19 cellular contexts compared by ENCODE assay signal in the genomic region with DNA sequence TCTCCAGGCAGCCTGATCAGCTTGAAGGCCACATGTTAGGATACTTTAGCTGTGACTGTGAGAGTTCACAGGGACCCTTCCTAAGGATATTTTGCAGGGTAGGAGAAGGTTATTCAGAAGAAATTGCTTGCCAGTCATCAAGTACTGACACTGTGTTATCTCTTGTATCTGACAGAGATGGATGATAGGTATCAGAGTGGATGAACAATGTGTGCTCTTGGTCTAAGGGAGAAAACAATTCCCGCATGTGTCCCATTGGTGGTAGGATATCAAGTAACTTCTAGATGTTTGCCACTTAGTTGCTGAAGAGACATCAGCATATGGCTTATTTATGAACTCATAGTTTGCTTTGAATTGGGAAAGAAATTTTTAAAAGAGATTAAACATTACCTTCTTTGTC.
"Had no signal": no experiment of that assay in that cellular context is flagged by ENCODE, and none has a peak within 500 bp of the region (broad histone marks: within the 10 kb centered on the region; RNA-seq: fewer than 3 reads in every experiment).

No MANE protein-coding gene starts in this region.

- ATAC-seq: esophagus mucosa; lower lobe of right lung; naive thymus-derived CD8-positive, alpha-beta T cell; right lobe of liver; stimulated activated naive B cell treated with anti-CD40 and anti-IgM and Interleukin-4, amounts not matched to agents 10 μg/mL and 1 μg/mL and 100 μg/mL, for 72 hours; T-cell; upper lobe of right lung; WTC11 had no signal

- H3K9me3 ChIP-seq: lower lobe of right lung, prostate gland, right lobe of liver, suprapubic skin, upper lobe of right lung had no signal

- H3K36me3 ChIP-seq: brain microvascular endothelial cell, prostate gland, right lobe of liver had no signal

- H3K4me3 ChIP-seq: lower lobe of right lung, prostate gland, right lobe of liver, suprapubic skin, upper lobe of right lung had no signal

- FAIRE-seq: endometrium had no signal

- DNase-seq: activated CD4-positive, alpha-beta T cell treated with anti-CD3 and anti-CD28 coated beads, Interleukin-2, amount 10 ng/mL, durations not matched to agents 7 days and 5 days; activated CD8-positive, alpha-beta memory T cell treated with anti-CD3 and anti-CD28 coated beads for 24 hours; activated naive CD4-positive, alpha-beta T cell treated with anti-CD3 and anti-CD28 coated beads for 36 hours; brain microvascular endothelial cell; cerebellar nuclear complex; hypothalamus; left cardiac atrium; lower lobe of right lung; naive thymus-derived CD8-positive, alpha-beta T cell; right lobe of liver; stimulated activated CD4-positive, alpha-beta T cell treated with anti-CD3 and anti-CD28 coated beads, Interleukin-2, amount 100 ng/mL, for 24 hours; stimulated activated naive B cell treated with anti-CD40 and anti-IgM and Interleukin-4, amounts not matched to agents 10 μg/mL and 1 μg/mL and 100 μg/mL, for 72 hours; T-cell; upper lobe of right lung had no signal

- H3K27ac ChIP-seq: brain microvascular endothelial cell, lower lobe of right lung, prostate gland, right lobe of liver, suprapubic skin, upper lobe of right lung had no signal

- H3K4me1 ChIP-seq: lower lobe of right lung, prostate gland, right lobe of liver, upper lobe of right lung had no signal

- H3K27me3 ChIP-seq: brain microvascular endothelial cell, right lobe of liver, suprapubic skin, upper lobe of right lung had no signal
